Comparison of ENCODE assay signal across 8 cellular contexts in genomic region chr4:76213415-76214268, GRCh38. TPM values are rescaled to one million over a fixed set of nuclear protein-coding genes. Genes with fewer than 3 reads are reported as not detected.
A peak's percentile ranks its signal among the peaks of the same experiment; 100 is the strongest.
DNase-seq lines count a peak whose midpoint lies in the region; ATAC-seq and TF ChIP-seq lines count a peak whose summit lies in the region.

Gene SCARB2 (minus strand): TSS chr4:76213824. CDS start chr4:76213543, 281 bp downstream.

- H3K36me3 Mint-ChIP-seq in activated T-cell treated with anti-CD3 and anti-CD28 coated beads, Interleukin-2, amount 50 U/mL, for 24 hours (ENCODE audit: low read depth): no peaks in the 10 kb centered on the region
- no peaks in the 10 kb centered on the region for H3K36me3 Mint-ChIP-seq in stimulated activated effector memory CD8-positive, alpha-beta T cell treated with anti-CD3 and anti-CD28 coated beads, Interleukin-12 subunit alpha, Interleukin-12 subunit beta, amount 100 ng/mL, for 72 hours

- H3K27me3 ChIP-seq in OCI-LY1 (ENCODE audit: insufficient read depth, low read length) (no peaks in the 10 kb centered on the region), esophagus (ENCODE audit: control insufficient read depth in 1 of 2, insufficient read depth in 2 of 2, low read length in 2 of 2) (no peaks in the 10 kb centered on the region), muscle layer of colon (ENCODE audit: control insufficient read depth in 1 of 2, insufficient read depth in 2 of 2, low read length in 2 of 2) (no peaks in the 10 kb centered on the region)

- peaks cover 41% of the 10 kb centered on the region for H3K4me1 ChIP-seq in OCI-LY1 (ENCODE audit: insufficient read depth, low read length, severe bottlenecking)
- H3K4me1 ChIP-seq in esophagus (ENCODE audit: control insufficient read depth in 2 of 2, insufficient read depth in 2 of 2, low read length in 1 of 2): peaks cover 2 to 11% of the 10 kb centered on the region in 2 donors
- peaks cover 46% of the 10 kb centered on the region for H3K4me1 ChIP-seq in muscle layer of colon (ENCODE audit: insufficient read depth, low read length)

- H3K27ac ChIP-seq in OCI-LY1 (ENCODE audit: low read depth, low read length, poor library complexity, severe bottlenecking): peak within 1 kb of the TSS; percentile 46
- H3K27ac ChIP-seq in esophagus (ENCODE audit: low read depth in 2 of 2, low read length in 1 of 2): peak within 1 kb of the TSS; percentile 98 to 99
- H3K27ac ChIP-seq in muscle layer of colon (ENCODE audit: low read depth, low read length): peak within 1 kb of the TSS; percentile 100

- no peaks in the 10 kb centered on the region for H4K20me1 ChIP-seq in OCI-LY1 (ENCODE audit: insufficient read depth, low read length)

- H3K9me3 Mint-ChIP-seq in activated T-cell treated with anti-CD3 and anti-CD28 coated beads, Interleukin-2, amount 50 U/mL, for 24 hours: no peaks in the 10 kb centered on the region
- H3K9me3 Mint-ChIP-seq in stimulated activated effector memory CD8-positive, alpha-beta T cell treated with anti-CD3 and anti-CD28 coated beads, Interleukin-12 subunit alpha, Interleukin-12 subunit beta, amount 100 ng/mL, for 72 hours: no peaks in the 10 kb centered on the region

- peak within 1 kb of the TSS; percentile 61 for H2AFZ ChIP-seq in OCI-LY1 (ENCODE audit: low read length)

- peak within 1 kb of the TSS; percentile 83 for H3K27ac Mint-ChIP-seq in activated T-cell treated with anti-CD3 and anti-CD28 coated beads, Interleukin-2, amount 50 U/mL, for 24 hours
- H3K27ac Mint-ChIP-seq in stimulated activated effector memory CD8-positive, alpha-beta T cell treated with anti-CD3 and anti-CD28 coated beads, Interleukin-12 subunit alpha, Interleukin-12 subunit beta, amount 100 ng/mL, for 72 hours: peak within 1 kb of the TSS; percentile 79

- H3F3A ChIP-seq in OCI-LY1 (ENCODE audit: insufficient read depth, low read length): no peaks in the 10 kb centered on the region

- H3K4me3 ChIP-seq in OCI-LY1 (ENCODE audit: low read depth, low read length, poor library complexity, severe bottlenecking) (peak within 1 kb of the TSS; percentile 85), esophagus (ENCODE audit: low read depth in 1 of 2, low read length in 2 of 2) (peak within 1 kb of the TSS; percentile 63 to 84), muscle layer of colon (ENCODE audit: low read depth in 1 of 2, low read length in 2 of 2) (peak within 1 kb of the TSS; percentile 84 to 93)

- WGBS in esophagus, 2 donors: 0 to 1% methylated on average over 91 to 99 of the region's 99 CpGs

- no peaks in the 10 kb centered on the region for H3K79me2 ChIP-seq in OCI-LY1 (ENCODE audit: insufficient read depth, low read length)

- H3K27me3 Mint-ChIP-seq in activated T-cell treated with anti-CD3 and anti-CD28 coated beads, Interleukin-2, amount 50 U/mL, for 24 hours: no peaks in the 10 kb centered on the region

- H3K9ac ChIP-seq in OCI-LY1 (ENCODE audit: low read length) (peak within 1 kb of the TSS; percentile 78), muscle layer of colon (ENCODE audit: low read length) (peak within 1 kb of the TSS; percentile 95)

- no peaks in the 10 kb centered on the region for H3K36me3 ChIP-seq in OCI-LY1 (ENCODE audit: insufficient read depth, low read length)
- peaks cover 0 to 3% of the 10 kb centered on the region in 2 donors for H3K36me3 ChIP-seq in esophagus (ENCODE audit: control insufficient read depth in 2 of 2, insufficient read depth in 2 of 2, low read length in 1 of 2)
- no peaks in the 10 kb centered on the region for H3K36me3 ChIP-seq in muscle layer of colon (ENCODE audit: insufficient read depth, low read length)

- no peaks in the 10 kb centered on the region for H3K9me2 ChIP-seq in OCI-LY1 (ENCODE audit: low read depth, low read length)

- DNase-seq in Caki2 (ENCODE audit: low read depth): peak; percentile 86
- DNase-seq in HK-2 (ENCODE audit: unreplicated experiment): peak; percentile 79
- DNase-seq in activated T-cell treated with anti-CD3 and anti-CD28 coated beads, Interleukin-2, amount 50 U/mL, for 24 hours: peak; percentile 80
- peak; percentile 57 to 85 for DNase-seq in stimulated activated effector memory CD8-positive, alpha-beta T cell treated with anti-CD3 and anti-CD28 coated beads, Interleukin-12 subunit alpha, Interleukin-12 subunit beta, amount 100 ng/mL, for 72 hours (ENCODE audit: low spot score in 2 of 2)

- TF ChIP-seq CTCF in OCI-LY1 (IDR thresholded peaks at IDR 0.05; ENCODE audit: low read length): no peak; the same call in 1 of the 2 replicates

- ATAC-seq in GM19463 (IDR thresholded peaks at IDR 0.05; ENCODE audit: unreplicated experiment): peak; percentile 72
- ATAC-seq in stimulated activated effector memory CD8-positive, alpha-beta T cell treated with anti-CD3 and anti-CD28 coated beads, Interleukin-12 subunit alpha, Interleukin-12 subunit beta, amount 100 ng/mL, for 72 hours: peak; percentile 80

- peaks cover 46% of the 10 kb centered on the region for H3K4me1 Mint-ChIP-seq in activated T-cell treated with anti-CD3 and anti-CD28 coated beads, Interleukin-2, amount 50 U/mL, for 24 hours (ENCODE audit: low read depth)
- H3K4me1 Mint-ChIP-seq in stimulated activated effector memory CD8-positive, alpha-beta T cell treated with anti-CD3 and anti-CD28 coated beads, Interleukin-12 subunit alpha, Interleukin-12 subunit beta, amount 100 ng/mL, for 72 hours: peaks cover 32% of the 10 kb centered on the region

- peak within 1 kb of the TSS; percentile 88 for H3K4me2 ChIP-seq in OCI-LY1 (ENCODE audit: low read length)

- H3K4me3 Mint-ChIP-seq in activated T-cell treated with anti-CD3 and anti-CD28 coated beads, Interleukin-2, amount 50 U/mL, for 24 hours: peak within 1 kb of the TSS; percentile 75
- peak within 1 kb of the TSS; percentile 76 for H3K4me3 Mint-ChIP-seq in stimulated activated effector memory CD8-positive, alpha-beta T cell treated with anti-CD3 and anti-CD28 coated beads, Interleukin-12 subunit alpha, Interleukin-12 subunit beta, amount 100 ng/mL, for 72 hours

- H3K9me3 ChIP-seq in OCI-LY1 (ENCODE audit: low read length) (no peaks in the 10 kb centered on the region), esophagus (ENCODE audit: control insufficient read depth in 2 of 2, insufficient read depth in 1 of 2, low read depth in 1 of 2, low read length in 1 of 2) (no peaks in the 10 kb centered on the region), muscle layer of colon (ENCODE audit: low read length) (no peaks in the 10 kb centered on the region)

- in situ Hi-C loops in Caki2 (cut with HindIII; ENCODE audit: low pct_unique_long_range_greater_than_20kb, low sequenced_read_pairs): no loop called here

RNA-seq across cellular contexts. Expression of gene SCARB2, which starts in this region (rescaled TPM):
- 89.9 and 94.3 TPM in 2 replicates for total RNA-seq in Caki2 (2014; rRNA removed; shearing (Covaris generic); ENCODE audit: low replicate concordance)
- 10 to 100 TPM; 21.7 to 26.3 TPM for polyA plus RNA-seq in esophagus

Comparison
In these comparisons a context has a peak if more than half of its experiments do, and no peak if none do; other contexts are left out.
1. Peak in every context shown above with its lines: DNase-seq, ATAC-seq, H3K4me3 ChIP-seq and H3K27ac ChIP-seq.
2. H3K27ac ChIP-seq: peak in every context shown above with its lines; median percentile 100 in muscle layer of colon; 98 in esophagus; 46 in OCI-LY1.